27 cellular contexts compared by ENCODE assay signal in the genomic region with DNA sequence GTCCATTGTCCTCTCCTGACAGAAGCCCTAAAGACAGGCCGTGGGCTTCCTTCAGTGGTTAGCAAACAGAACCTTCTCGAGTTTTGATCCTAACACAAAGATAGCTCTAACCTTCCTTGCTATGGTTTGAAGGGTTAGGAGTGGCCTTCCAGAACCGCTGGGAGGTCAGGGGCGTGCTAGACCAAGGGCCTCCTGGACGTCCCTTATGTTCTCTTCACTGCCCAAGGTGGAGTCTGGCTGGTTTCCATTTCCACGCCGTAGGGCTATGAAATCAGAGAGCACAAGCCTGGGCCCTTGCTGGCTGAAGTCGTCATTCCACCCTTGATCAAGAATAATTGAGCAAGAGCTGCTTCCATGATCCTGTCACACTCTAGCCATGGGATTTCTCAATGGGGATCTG.
DNase-seq lines count a peak whose midpoint lies in the region; ATAC-seq, FAIRE-seq and TF ChIP-seq lines count a peak whose summit lies in the region.
"Had no signal": no experiment of that assay in that cellular context is flagged by ENCODE, and none has a peak within 500 bp of the region (broad histone marks: within the 10 kb centered on the region; RNA-seq: fewer than 3 reads in every experiment).

No MANE protein-coding gene starts in this region.

- no peak overlapping the region for H3K23ac ChIP-seq in H1 (ENCODE audit: insufficient read length)

- H3K79me1 ChIP-seq in H1 (ENCODE audit: low read depth, low read length) = no peaks in the 10 kb centered on the region; the same call in 1 of the 2 replicates

- DNase-seq in activated naive CD8-positive, alpha-beta T cell treated with anti-CD3 and anti-CD28 coated beads for 36 hours = no peak
- DNase-seq in H1 (ENCODE audit: low read depth in 1 of 2, low spot score in 2 of 2) = no peak
- DNase-seq in HepG2 (ENCODE audit: low spot score) = no peak
- no peak for DNase-seq in substantia nigra (lab: John Stamatoyannopoulos, UW)
- no peak for DNase-seq in RPMI8226
- DNase-seq in esophagus muscularis mucosa (ENCODE audit: extremely low spot score) = no peak
- no peak for DNase-seq in LoVo (ENCODE audit: low spot score)
- DNase-seq: 8988T; ACHN; AML-193; BE2C; CD4-positive, alpha-beta T cell; CD8-positive, alpha-beta memory T cell; DMS 273 treated with DMSO at 0.1 percent for 48 hours; DMS79; EL; GDM1; GOT3; H7; HCEC 1CT had no signal

- H4K20me1 ChIP-seq in H1 (replicated peaks in 1 of 2; ENCODE audit: control insufficient read depth in 1 of 2, insufficient read depth in 2 of 2, low read length in 2 of 2) (no peaks in the 10 kb centered on the region), HepG2 (ENCODE audit: insufficient read depth, low read length) (no peaks in the 10 kb centered on the region)

- H3K27ac ChIP-seq in H1 (ENCODE audit: low read depth, low read length) (no peak overlapping the region), HepG2 (ENCODE audit: extremely low read length, insufficient read depth, low read length) (no peak overlapping the region), substantia nigra (ENCODE audit: low read depth, low read length, poor library complexity, severe bottlenecking) (peak overlapping the region; percentile 3), esophagus muscularis mucosa (replicated peaks in 1 of 4) (no peak overlapping the region)
- H3K27ac ChIP-seq: A549; BLaER1 treated with 17β-estradiol and CSF1 and Interleukin-3, amounts not matched to agents 10 nM and 100 nM had no signal

- peak; percentile 35; the same call in 2 of the 3 replicates for ATAC-seq in HepG2
- ATAC-seq: A549, GM12878 had no signal

- H3K9ac ChIP-seq in H1 (replicated peaks in 1 of 4; ENCODE audit: extremely low read depth in 1 of 4, low read depth in 3 of 4, low read length in 3 of 4) (no peak overlapping the region), HepG2 (ENCODE audit: insufficient read depth, low read depth, low read length) (no peak overlapping the region)
- H3K9ac ChIP-seq: BLaER1 treated with 17β-estradiol and CSF1 and Interleukin-3, amounts not matched to agents 10 nM and 100 nM had no signal

- H3K27me3 ChIP-seq in H1 (replicated peaks in 1 of 4; ENCODE audit: control insufficient read depth in 3 of 4, extremely low read depth in 1 of 4, insufficient read depth in 3 of 4, low read length in 3 of 4) (no peaks in the 10 kb centered on the region; a peak in 1 of 7 replicates), HepG2 (ENCODE audit: control insufficient read depth in 1 of 2, insufficient read depth in 2 of 2, low read length in 2 of 2) (no peaks in the 10 kb centered on the region), esophagus muscularis mucosa (no peaks in the 10 kb centered on the region)
- H3K27me3 ChIP-seq: BE2C; BLaER1 treated with 17β-estradiol and CSF1 and Interleukin-3, amounts not matched to agents 10 nM and 100 nM had no signal

- TF ChIP-seq RAD21 in H1 (IDR thresholded peaks at IDR 0.05 in 1 of 2, conservative IDR thresholded peaks at IDR 0.05 in 1 of 2; ENCODE audit: low read depth in 2 of 2, low read length in 2 of 2) (no peak), HepG2 (CRISPR knock-in tag; IDR thresholded peaks at IDR 0.05) (no peak)

- no peak overlapping the region for H2BK20ac ChIP-seq in H1 (ENCODE audit: low read length)

- no peak overlapping the region for H3K56ac ChIP-seq in H1 (replicated peaks; ENCODE audit: insufficient read length, low read depth, low read length)

- peaks cover 0 to 7% (median under 1%) of the 10 kb centered on the region in 4 experiments; a peak in 3 of 8 replicates for H3K36me3 ChIP-seq in H1 (ENCODE audit: control insufficient read depth in 2 of 4, insufficient read depth in 4 of 4, low read length in 3 of 4)
- H3K36me3 ChIP-seq in HepG2 (replicated peaks in 1 of 2; ENCODE audit: control insufficient read depth in 1 of 2, insufficient read depth in 2 of 2, low read length in 2 of 2) = peaks cover 4 to 10% of the 10 kb centered on the region in 2 experiments
- peaks cover 1 to 14% (median 8%) of the 10 kb centered on the region in 4 donors for H3K36me3 ChIP-seq in esophagus muscularis mucosa

- no peaks in the 10 kb centered on the region for H3K23me2 ChIP-seq in H1 (ENCODE audit: low read depth, low read length)

- no peak overlapping the region; the same call in 1 of the 2 replicates for H2AK5ac ChIP-seq in H1 (ENCODE audit: low read depth, low read length)

- CTCF ChIA-PET in H1 (lab: Charles Lee; ENCODE audit: partially characterized antibody) (no interaction called here), HepG2 (lab: Yijun Ruan, JAX; ENCODE audit: low intra/inter-chr PET ratio, low total read pairs) (no interaction called here)

- 93% methylated on average over 8 of the region's 8 CpGs; no CpG with 5 or more reads in 1 of the 2 experiments for WGBS in H1 (ENCODE audit: extremely low coverage in 1 of 2, insufficient coverage in 1 of 2, insufficient read length in 1 of 2, insufficient replicate concordance in 2 of 2, low coverage in 1 of 2, low lambda C conversion rate in 2 of 2, missing lambda C conversion rate in 1 of 2), 2 experiments
- whole genome bisulfite sequencing in HepG2 (ENCODE audit: low lambda C conversion rate) = 97% methylated on average over 6 of the region's 8 CpGs
- WGBS in esophagus muscularis mucosa = 88% methylated on average over 8 of the region's 8 CpGs

- 0 out of 4 replicates have a peak, but pooled peaks cover 0 to 5% of the 10 kb centered on the region in 2 experiments for H3K79me2 ChIP-seq in H1 (ENCODE audit: control insufficient read depth in 1 of 2, insufficient read depth in 2 of 2, low read length in 2 of 2)
- H3K79me2 ChIP-seq in HepG2 (ENCODE audit: insufficient read depth, low read length) = no peaks in the 10 kb centered on the region

- H3K9me3 Mint-ChIP-seq in activated naive CD8-positive, alpha-beta T cell (ENCODE audit: low read depth) = no peaks in the 10 kb centered on the region
- peaks cover 2% of the 10 kb centered on the region for H3K9me3 Mint-ChIP-seq in activated naive CD8-positive, alpha-beta T cell treated with anti-CD3 and anti-CD28 coated beads for 36 hours
- H3K9me3 Mint-ChIP-seq: CD4-positive, alpha-beta T cell; CD8-positive, alpha-beta memory T cell had no signal

- no peak overlapping the region for H3K18ac ChIP-seq in H1 (ENCODE audit: extremely low read depth, low read length)

- 0 out of 2 replicates have a peak overlapping the region, but pooled peaks have one; percentile 6 for H2BK12ac ChIP-seq in H1 (ENCODE audit: low read depth, low read length)

- POLR2A ChIA-PET in H1 (lab: Charles Lee; ENCODE audit: partially characterized antibody) = no interaction called here
- POLR2A ChIA-PET in HepG2 (lab: Yijun Ruan, JAX) = no interaction called here

- H2BK120ac ChIP-seq in H1 (replicated peaks; ENCODE audit: low read depth, low read length) = no peak overlapping the region

- no peak overlapping the region for H3K4ac ChIP-seq in H1 (replicated peaks; ENCODE audit: insufficient read length, low read depth, low read length)

- BruUV-seq in HepG2 (replicated peaks; lab: Mats Ljungman, UMichigan) = no TSS peak

- H3K4me1 Mint-ChIP-seq in activated naive CD8-positive, alpha-beta T cell (ENCODE audit: low read depth) = peaks cover 58% of the 10 kb centered on the region
- peaks cover 50% of the 10 kb centered on the region for H3K4me1 Mint-ChIP-seq in activated naive CD8-positive, alpha-beta T cell treated with anti-CD3 and anti-CD28 coated beads for 36 hours

- no peak overlapping the region for H2BK5ac ChIP-seq in H1 (ENCODE audit: low read depth, low read length)

- no peak overlapping the region for H3K4me2 ChIP-seq in H1 (ENCODE audit: insufficient read depth in 1 of 2, low read depth in 2 of 2, low read length in 2 of 2)
- H3K4me2 ChIP-seq in HepG2 (ENCODE audit: low read depth, low read length) = no peak overlapping the region
- H3K4me2 ChIP-seq: A549; BLaER1 treated with 17β-estradiol and CSF1 and Interleukin-3, amounts not matched to agents 10 nM and 100 nM had no signal

- TF ChIP-seq POLR2A in H1 (IDR thresholded peaks at IDR 0.05; ENCODE audit: control extremely low read depth in 1 of 2, low read depth in 2 of 2, low read length in 2 of 2) (no peak), HepG2 (IDR thresholded peaks at IDR 0.05; ENCODE audit: insufficient read depth in 1 of 2, low read depth in 2 of 2, low read length in 2 of 2) (no peak), esophagus muscularis mucosa (IDR thresholded peaks at IDR 0.05; ENCODE audit: low read depth) (no peak)

- H2AFZ ChIP-seq in H1 (ENCODE audit: low read length) (no peak overlapping the region), HepG2 (ENCODE audit: low read length) (no peak overlapping the region)

- H3K4me3 Mint-ChIP-seq in activated naive CD8-positive, alpha-beta T cell = no peak overlapping the region
- no peak overlapping the region for H3K4me3 Mint-ChIP-seq in activated naive CD8-positive, alpha-beta T cell treated with anti-CD3 and anti-CD28 coated beads for 36 hours
- H3K4me3 Mint-ChIP-seq: CD14-positive monocyte; CD8-positive, alpha-beta memory T cell had no signal

- no peak overlapping the region for H2BK15ac ChIP-seq in H1 (ENCODE audit: low read length)

- FAIRE-seq in H1 (lab: Jason Lieb, UNC) (no peak), HepG2 (lab: Jason Lieb, UNC) (no peak)
- FAIRE-seq: A549, D721Med, GM12878, GM18507 had no signal

- no peak overlapping the region for H4K8ac ChIP-seq in H1 (ENCODE audit: extremely low read depth, insufficient read depth, low read length)

- no peak overlapping the region for H4K5ac ChIP-seq in H1 (ENCODE audit: insufficient read length, low read depth, low read length)

- in situ Hi-C loops in HepG2 (cut with HindIII; ENCODE audit: extremely low pct_ligation_motif_present, low pct_unique_long_range_greater_than_20kb) = no loop called here

- no peak for TF ChIP-seq EP300 in H1 (IDR thresholded peaks at IDR 0.05; ENCODE audit: borderline replicate concordance in 1 of 2, low read depth in 2 of 2, low read length in 2 of 2)
- TF ChIP-seq EP300 in HepG2 (IDR thresholded peaks at IDR 0.05; ENCODE audit: low read depth in 2 of 2, low read length in 2 of 2) = no peak
- no peak for TF ChIP-seq EP300 in HepG2 (CRISPR knock-in tag; IDR thresholded peaks at IDR 0.05; ENCODE audit: borderline replicate concordance)
- no peak for TF ChIP-seq EP300 in esophagus muscularis mucosa (IDR thresholded peaks at IDR 0.05)

- H3K36me3 Mint-ChIP-seq in activated naive CD8-positive, alpha-beta T cell = peaks cover 5% of the 10 kb centered on the region
- peaks cover 20% of the 10 kb centered on the region for H3K36me3 Mint-ChIP-seq in activated naive CD8-positive, alpha-beta T cell treated with anti-CD3 and anti-CD28 coated beads for 36 hours

- H3K4me1 ChIP-seq in H1 (replicated peaks in 1 of 4; ENCODE audit: control insufficient read depth in 3 of 4, insufficient read depth in 4 of 4, low read length in 3 of 4) = peaks cover 2 to 19% (median 15%) of the 10 kb centered on the region in 4 experiments
- H3K4me1 ChIP-seq in HepG2 (ENCODE audit: insufficient read depth, low read length) = no peaks in the 10 kb centered on the region
- peaks cover 0 to 13% (median 8%) of the 10 kb centered on the region in 4 donors for H3K4me1 ChIP-seq in esophagus muscularis mucosa
- H3K4me1 ChIP-seq: A549 had no signal

- no peak overlapping the region for H4K91ac ChIP-seq in H1 (replicated peaks; ENCODE audit: insufficient read length, low read length)

- H3K4me3 ChIP-seq in H1 (ENCODE audit: extremely low read depth in 1 of 4, insufficient read depth in 2 of 4, low read depth in 3 of 4, low read length in 4 of 4) = no peak overlapping the region
- H3K4me3 ChIP-seq in HepG2 (replicated peaks in 1 of 3; ENCODE audit: insufficient read depth in 1 of 3, low read depth in 2 of 3, low read length in 3 of 3) = no peak overlapping the region
- H3K4me3 ChIP-seq in esophagus muscularis mucosa = no peak overlapping the region
- H3K4me3 ChIP-seq: A549; BLaER1 treated with 17β-estradiol and CSF1 and Interleukin-3, amounts not matched to agents 10 nM and 100 nM; GM12878 had no signal

- H3K27me3 Mint-ChIP-seq in activated naive CD8-positive, alpha-beta T cell = no peaks in the 10 kb centered on the region
- no peaks in the 10 kb centered on the region for H3K27me3 Mint-ChIP-seq in activated naive CD8-positive, alpha-beta T cell treated with anti-CD3 and anti-CD28 coated beads for 36 hours
- H3K27me3 Mint-ChIP-seq: CD4-positive, alpha-beta T cell; CD8-positive, alpha-beta memory T cell had no signal

- TF ChIP-seq CTCF in H1 (IDR thresholded peaks at IDR 0.05; ENCODE audit: control extremely low read depth in 1 of 3, insufficient read depth in 1 of 3, low read depth in 1 of 3, low read length in 3 of 3) (no peak), HepG2 (CRISPR knock-in tag; IDR thresholded peaks at IDR 0.05) (no peak), esophagus muscularis mucosa (IDR thresholded peaks at IDR 0.05) (no peak)

- no peak overlapping the region for H3K14ac ChIP-seq in H1 (ENCODE audit: insufficient read length)

- intact Hi-C loops in HepG2 (cut with micrococcal nuclease; ENCODE audit: unreplicated experiment) = no loop called here
- intact Hi-C loops in esophagus muscularis mucosa (cut with DNase I) = no loop called here

- peak overlapping the region; percentile 10 for H3K27ac Mint-ChIP-seq in activated naive CD8-positive, alpha-beta T cell
- no peak overlapping the region for H3K27ac Mint-ChIP-seq in activated naive CD8-positive, alpha-beta T cell treated with anti-CD3 and anti-CD28 coated beads for 36 hours

- H3K9me3 ChIP-seq in H1 (ENCODE audit: insufficient read depth in 2 of 2, low read depth in 1 of 2, low read length in 1 of 2) (no peaks in the 10 kb centered on the region), HepG2 (ENCODE audit: low read length) (no peaks in the 10 kb centered on the region), esophagus muscularis mucosa (no peaks in the 10 kb centered on the region)
- H3K9me3 ChIP-seq: A549; BE2C; BLaER1 treated with 17β-estradiol and CSF1 and Interleukin-3, amounts not matched to agents 10 nM and 100 nM had no signal
